35 cellular contexts compared by ENCODE assay signal in genomic region chr13:90217275-90217674, GRCh38.
"Had no signal": no experiment of that assay in that cellular context is flagged by ENCODE, and none has a peak within 500 bp of the region (broad histone marks: within the 10 kb centered on the region; RNA-seq: fewer than 3 reads in every experiment).

No MANE protein-coding gene starts in this region.

- DNase-seq: Karpas-422, Kasumi-1, MM.1S, MV-4-11, NCI-H1048, NCI-H1092, NCI-H1092 treated with DMSO at 0.1 percent for 48 hours, NCI-H1105, NCI-H1105 treated with DMSO at 0.1 percent for 48 hours, NCI-H1417, NCI-H1417 treated with DMSO at 0.1 percent for 48 hours, NCI-H1436, NCI-H1436 treated with DMSO at 0.1 percent for 48 hours, NCI-H146, NCI-H1694, NCI-H1694 treated with DMSO at 0.1 percent for 48 hours, NCI-H187, NCI-H187 treated with DMSO at 0.1 percent for 48 hours, NCI-H1930, NCI-H2029, NCI-H2029 treated with DMSO at 0.1 percent for 48 hours, NCI-H2081, NCI-H2081 treated with DMSO at 0.1 percent for 48 hours, NCI-H2107, NCI-H2171, NCI-H2171 treated with DMSO at 0.1 percent for 48 hours, NCI-H2227 treated with DMSO at 0.1 percent for 48 hours, NCI-H226, NCI-H345, NCI-H446, NCI-H446 treated with DMSO at 0.1 percent for 48 hours, NCI-H510A, NCI-H510A treated with DMSO at 0.1 percent for 48 hours, NCI-H524 had no signal

- H3K27ac ChIP-seq: KMS-11 had no signal
